1 cellular context compared by ENCODE assay signal in genomic region chr16:70693231-70693671, GRCh38.
TF ChIP-seq lines count a peak whose summit lies in the region.

No MANE protein-coding gene starts in this region.

TF ChIP-seq in A549, 52 proteins besides CTCF, POLR2A, EP300 and RAD21 (continued from another document):
- TF ChIP-seq MAX (IDR thresholded peaks at IDR 0.05): no peak
- TF ChIP-seq ATOH8 (CRISPR knock-in tag; IDR thresholded peaks at IDR 0.05; ENCODE audit: low read depth): no peak
- TF ChIP-seq JUN (IDR thresholded peaks at IDR 0.05): no peak
- no peak for TF ChIP-seq TP53 (CRISPR knock-in tag; IDR thresholded peaks at IDR 0.05)
- no peak for TF ChIP-seq KDM5A (IDR thresholded peaks at IDR 0.05)
